In the genomic region with DNA sequence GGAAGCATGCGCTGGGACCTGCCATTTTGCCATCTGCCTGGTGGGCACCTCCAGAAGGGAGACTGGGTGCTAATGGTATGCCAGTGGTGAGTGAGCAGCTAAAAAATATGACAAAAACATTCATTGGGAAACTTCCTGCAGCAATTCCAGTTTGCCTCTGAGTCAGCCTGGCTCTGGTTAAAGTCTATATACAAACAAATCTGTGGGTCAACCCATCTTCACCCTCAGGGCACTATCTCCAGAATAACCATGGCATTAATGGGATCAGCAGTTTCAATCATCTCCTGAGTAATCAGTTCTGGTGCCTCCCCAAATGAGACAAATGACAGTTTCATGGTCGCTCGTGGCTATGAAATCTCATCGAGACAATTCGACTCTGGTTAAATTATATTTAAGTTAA, we compare ENCODE assay signal across 18 cellular contexts. TPM values are rescaled to one million over a fixed set of nuclear protein-coding genes. Genes with fewer than 3 reads are reported as not detected.
DNase-seq lines count a peak whose midpoint lies in the region; ATAC-seq and TF ChIP-seq lines count a peak whose summit lies in the region.
"Had no signal": no experiment of that assay in that cellular context is flagged by ENCODE, and none has a peak within 500 bp of the region (broad histone marks: within the 10 kb centered on the region; RNA-seq: fewer than 3 reads in every experiment).

No MANE protein-coding gene starts in this region.

- H4K8ac ChIP-seq in mesenchymal stem cell (ENCODE audit: low read length): no peak overlapping the region

- H3K23ac ChIP-seq in mesenchymal stem cell (ENCODE audit: low read length in 2 of 2): no peak overlapping the region

- no peaks in the 10 kb centered on the region for H3K27me3 ChIP-seq in BLaER1 treated with 17β-estradiol and CSF1 and Interleukin-3, amounts not matched to agents 10 nM and 100 nM
- H3K27me3 ChIP-seq in mesenchymal stem cell (ENCODE audit: control insufficient read depth in 1 of 2, insufficient read depth in 1 of 2, low read length in 2 of 2): no peaks in the 10 kb centered on the region
- H3K27me3 ChIP-seq: body of pancreas had no signal

- peaks cover 43% of the 10 kb centered on the region for H3K4me1 Mint-ChIP-seq in endothelial cell (ENCODE audit: unreplicated experiment)

- H2BK15ac ChIP-seq in mesenchymal stem cell (ENCODE audit: low read depth, poor library complexity, severe bottlenecking): no peak overlapping the region

- H4K20me1 ChIP-seq in BLaER1 treated with 17β-estradiol and CSF1 and Interleukin-3, amounts not matched to agents 10 nM and 100 nM: no peaks in the 10 kb centered on the region; a peak in 1 of 22 replicates

- no peaks in the 10 kb centered on the region for H3K36me3 Mint-ChIP-seq in endothelial cell (ENCODE audit: low read depth, unreplicated experiment)
- H3K36me3 Mint-ChIP-seq: mesothelial cell of epicardium had no signal

- no peaks in the 10 kb centered on the region for H3K79me1 ChIP-seq in mesenchymal stem cell (replicated peaks; ENCODE audit: low read length, poor library complexity, severe bottlenecking)

- peak overlapping the region; percentile 76 to 100 (median 95) for H3K27ac ChIP-seq in BLaER1 treated with 17β-estradiol and CSF1 and Interleukin-3, amounts not matched to agents 10 nM and 100 nM
- H3K27ac ChIP-seq in mesenchymal stem cell (ENCODE audit: low read length, poor library complexity, severe bottlenecking): no peak overlapping the region
- H3K27ac ChIP-seq: body of pancreas, psoas muscle had no signal

- H3K27ac Mint-ChIP-seq in endothelial cell (ENCODE audit: unreplicated experiment): peak overlapping the region; percentile 59
- H3K27ac Mint-ChIP-seq: effector memory CD8-positive, alpha-beta T cell had no signal

- no peak overlapping the region for H3K4ac ChIP-seq in mesenchymal stem cell (ENCODE audit: low read depth in 1 of 2, low read length in 2 of 2)

- no peak overlapping the region for H2AK5ac ChIP-seq in mesenchymal stem cell (ENCODE audit: low read length, severe bottlenecking)

- TF ChIP-seq CTCF in endothelial cell (IDR thresholded peaks at IDR 0.05; ENCODE audit: unreplicated experiment): no peak

- H3K9me3 Mint-ChIP-seq in endothelial cell (ENCODE audit: unreplicated experiment): no peaks in the 10 kb centered on the region
- H3K9me3 Mint-ChIP-seq: effector memory CD8-positive, alpha-beta T cell; mesothelial cell of epicardium had no signal

- ATAC-seq in GM18520 (IDR thresholded peaks at IDR 0.05; ENCODE audit: unreplicated experiment): no peak
- ATAC-seq: body of pancreas; effector memory CD8-positive, alpha-beta T cell; psoas muscle; stimulated activated naive CD8-positive, alpha-beta T cell treated with anti-CD3 and anti-CD28 coated beads, Interleukin-15, Interleukin-2, amounts not matched to agents 100 U/mL and 50 U/mL, for 24 hours had no signal

- no peak overlapping the region for H4K91ac ChIP-seq in mesenchymal stem cell (ENCODE audit: low read length)

- no peak overlapping the region for H3K4me3 Mint-ChIP-seq in endothelial cell (ENCODE audit: unreplicated experiment)
- H3K4me3 Mint-ChIP-seq: effector memory CD8-positive, alpha-beta T cell; mesothelial cell of epicardium had no signal

- no peaks in the 10 kb centered on the region for H3K27me3 Mint-ChIP-seq in endothelial cell (ENCODE audit: unreplicated experiment)
- H3K27me3 Mint-ChIP-seq: effector memory CD8-positive, alpha-beta T cell had no signal

- H3K4me1 ChIP-seq in BLaER1 treated with 17β-estradiol and CSF1 and Interleukin-3, amounts not matched to agents 10 nM and 100 nM: peaks cover 48 to 83% (median 61%) of the 10 kb centered on the region in 10 experiments
- peaks cover 2% of the 10 kb centered on the region for H3K4me1 ChIP-seq in mesenchymal stem cell (ENCODE audit: control insufficient read depth, insufficient read depth, low read depth, low read length)
- H3K4me1 ChIP-seq: body of pancreas, psoas muscle had no signal

- H3K9ac ChIP-seq in BLaER1 treated with 17β-estradiol and CSF1 and Interleukin-3, amounts not matched to agents 10 nM and 100 nM: peak overlapping the region; percentile 49 to 71 (median 64); a peak in 20 of 22 replicates
- H3K9ac ChIP-seq in mesenchymal stem cell (ENCODE audit: low read length): no peak overlapping the region

- peaks cover 0 to 6% (median 0%) of the 10 kb centered on the region in 11 experiments; a peak in 7 of 22 replicates for H3K9me3 ChIP-seq in BLaER1 treated with 17β-estradiol and CSF1 and Interleukin-3, amounts not matched to agents 10 nM and 100 nM (replicated peaks in 1 of 11)
- H3K9me3 ChIP-seq in mesenchymal stem cell (ENCODE audit: control insufficient read depth, low read length): peaks cover 3% of the 10 kb centered on the region
- H3K9me3 ChIP-seq: body of pancreas, psoas muscle had no signal

- 100% methylated on average over 1 of the region's 5 CpGs for WGBS in mesenchymal stem cell

- peak overlapping the region in 1 of 2 experiments; percentile 12 for H3K14ac ChIP-seq in mesenchymal stem cell (ENCODE audit: low read length in 2 of 2)

- DNase-seq in M059J (ENCODE audit: low read depth) (peak; percentile 83), endothelial cell (ENCODE audit: low spot score) (no peak), mesenchymal stem cell (peak; percentile 56), NCI-H1436 treated with DMSO at 0.1 percent for 48 hours (lab: John Stamatoyannopoulos, UW) (no peak), GM19240 (ENCODE audit: insufficient read length, low spot score) (no peak), SW480 (ENCODE audit: low spot score) (no peak)
- DNase-seq: activated CD4-positive, alpha-beta T cell treated with anti-CD3 and anti-CD28 coated beads, Interleukin-2, amount 50 U/mL, for 48 hours; body of pancreas; effector memory CD8-positive, alpha-beta T cell; hypothalamus; NCI-H1105 treated with DMSO at 0.1 percent for 48 hours; NCI-H510A; psoas muscle; stimulated activated naive CD8-positive, alpha-beta T cell treated with anti-CD3 and anti-CD28 coated beads, Interleukin-15, Interleukin-2, amounts not matched to agents 100 U/mL and 50 U/mL, for 24 hours; T-helper 9 cell had no signal

- peak overlapping the region; percentile 60 to 93 (median 80) for H3K4me2 ChIP-seq in BLaER1 treated with 17β-estradiol and CSF1 and Interleukin-3, amounts not matched to agents 10 nM and 100 nM
- no peak overlapping the region for H3K4me2 ChIP-seq in mesenchymal stem cell (ENCODE audit: low read length, poor library complexity, severe bottlenecking)

- peak overlapping the region in 1 of 2 experiments; percentile 59 for H2BK12ac ChIP-seq in mesenchymal stem cell (ENCODE audit: low read length in 2 of 2)

- H2BK5ac ChIP-seq in mesenchymal stem cell (ENCODE audit: low read depth, low read length, poor library complexity, severe bottlenecking): no peak overlapping the region

- peaks cover 0 to 9% (median 6%) of the 10 kb centered on the region in 11 experiments; a peak in 9 of 22 replicates for H3K36me3 ChIP-seq in BLaER1 treated with 17β-estradiol and CSF1 and Interleukin-3, amounts not matched to agents 10 nM and 100 nM
- H3K36me3 ChIP-seq in mesenchymal stem cell (ENCODE audit: control insufficient read depth in 1 of 2, insufficient read depth in 2 of 2, low read depth in 1 of 2, low read length in 2 of 2): no peaks in the 10 kb centered on the region

- H2AFZ ChIP-seq in mesenchymal stem cell (ENCODE audit: low read depth, low read length): no peak overlapping the region

- H3K4me3 ChIP-seq in BLaER1 treated with 17β-estradiol and CSF1 and Interleukin-3, amounts not matched to agents 10 nM and 100 nM: peak overlapping the region in 3 of 10 experiments; percentile 13 to 45 (median 29); a peak in 4 of 20 replicates
- H3K4me3 ChIP-seq in mesenchymal stem cell (ENCODE audit: insufficient read depth in 1 of 2, low read depth in 1 of 2, low read length in 2 of 2): no peak overlapping the region
- H3K4me3 ChIP-seq: body of pancreas, psoas muscle had no signal

- peak overlapping the region in 1 of 2 experiments; percentile 78 for H3K18ac ChIP-seq in mesenchymal stem cell (ENCODE audit: low read depth in 1 of 2, low read length in 2 of 2)

- no peak overlapping the region for H2BK120ac ChIP-seq in mesenchymal stem cell (ENCODE audit: low read depth, low read length)

RNA-seq across cellular contexts. Expression of a gene that starts 21.5 kb away (rescaled TPM):
- 0.07 and 0.25 TPM in 2 replicates for total RNA-seq in M059J (2014; rRNA removed; shearing (Covaris generic))
- total RNA-seq in endothelial cell (ENCODE audit: unreplicated experiment): 102 TPM
- polyA plus RNA-seq in mesenchymal stem cell (2013, experiment 1 of 2): 3.9 TPM
- 4.2 TPM for polyA plus RNA-seq in mesenchymal stem cell (2013, experiment 2 of 2)

Comparison
In these comparisons a context has a peak if more than half of its experiments do, and no peak if none do; other contexts are left out.
1. DNase-seq: peak in M059J (single experiment) and mesenchymal stem cell (single experiment); none in endothelial cell (single experiment), NCI-H1436 treated with DMSO at 0.1 percent for 48 hours (single experiment), GM19240 (single experiment) and SW480 (single experiment).
2. RNA of a gene that starts 21.5 kb away (total RNA-seq): 102 TPM in endothelial cell (single experiment); 0.07 to 0.25 TPM in M059J; every median in the first group is over 10 times any median in the second.